8 cellular contexts compared by ENCODE assay signal in genomic region chr22:24259459-24259858, GRCh38. TPM values are rescaled to one million over a fixed set of nuclear protein-coding genes. Genes with fewer than 3 reads are reported as not detected.
DNase-seq lines count a peak whose midpoint lies in the region; TF ChIP-seq lines count a peak whose summit lies in the region.
"Not testable (repeated sequence)": the region's sequence is repeated elsewhere in the genome, so short reads cannot be mapped to it uniquely, and the experiment has no call there.

No MANE protein-coding gene starts in this region.

- not testable (repeated sequence) for H3K9me3 ChIP-seq in uterus

- H3K4me1 ChIP-seq in uterus = not testable (repeated sequence)

- H3K27me3 ChIP-seq in uterus = not testable (repeated sequence)

- intact Hi-C loops in uterus (cut with DNase I; ENCODE audit: low total_unique reads) = not testable (repeated sequence)

- H3K36me3 ChIP-seq in uterus = not testable (repeated sequence)

- DNase-seq in NCI-H1694 treated with DMSO at 0.1 percent for 48 hours (lab: John Stamatoyannopoulos, UW) (peak; percentile 29), SK-N-DZ (ENCODE audit: low spot score) (peak; percentile 70), activated T-cell treated with anti-CD3 and anti-CD28 coated beads for 4 hours (peak; percentile 44), ecto neural progenitor cell (ENCODE audit: low spot score) (peak; percentile 78), left kidney (ENCODE audit: low read depth, low spot score) (peak; percentile 80), uterus (peak; percentile 78)
- peak; percentile 60 for DNase-seq in stimulated activated CD4-positive, alpha-beta T cell treated with anti-CD3 and anti-CD28 coated beads, Interleukin-12 subunit alpha, Interleukin-12 subunit beta, amount 100 ng/mL, for 4 hours

- TF ChIP-seq CTCF in GM12873 (IDR thresholded peaks at IDR 0.05; ENCODE audit: insufficient read depth, low read depth, low read length, missing control alignments) = peak; percentile 39
- TF ChIP-seq CTCF in uterus (IDR thresholded peaks at IDR 0.05) = peak in 2 of 4 experiments; percentile 52 to 67

- not testable (repeated sequence) for H3K4me3 ChIP-seq in uterus

- not testable (repeated sequence) for TF ChIP-seq POLR2A in uterus (IDR thresholded peaks at IDR 0.05)

- H3K27ac ChIP-seq in uterus = peak overlapping the region in 1 of 2 donors; percentile 55

RNA-seq across cellular contexts. Expression of gene SPECC1L, which starts 11.2 kb away (rescaled TPM):
- polyA plus RNA-seq in SK-N-DZ (2014; cell fraction: cytosol; rRNA removed) = 27.1 and 32.5 TPM in 2 replicates
- 30.9 and 33.0 TPM in 2 replicates for polyA plus RNA-seq in SK-N-DZ (2014; cell fraction: nucleus; rRNA removed)
- 100 to 1,000 TPM in 1 of 4 donors, 10 to 100 TPM in 3; 18.2 to 114 (median 55.3) TPM for total RNA-seq in uterus

RNA-seq across cellular contexts. Expression of gene GGT5, which starts 14.6 kb away (rescaled TPM):
- polyA plus RNA-seq in SK-N-DZ (2014; cell fraction: cytosol; rRNA removed) = 0.38 TPM in 1 of 2 replicates, not detected in the other
- 0.25 TPM in 1 of 2 replicates, not detected in the other for polyA plus RNA-seq in SK-N-DZ (2014; cell fraction: nucleus; rRNA removed)
- total RNA-seq in uterus = 10 to 100 TPM in 3 of 4 donors, 1 to 10 TPM in 1; 4.1 to 95.9 (median 54.9) TPM

Comparison
In these comparisons a context has a peak if more than half of its experiments do, and no peak if none do; other contexts are left out.
1. DNase-seq: peak in every context shown above with its lines; median percentile 80 in left kidney; 78 in ecto neural progenitor cell; 78 in uterus; 70 in SK-N-DZ; 60 in stimulated activated CD4-positive, alpha-beta T cell treated with anti-CD3 and anti-CD28 coated beads, Interleukin-12 subunit alpha, Interleukin-12 subunit beta, amount 100 ng/mL, for 4 hours; 44 in activated T-cell treated with anti-CD3 and anti-CD28 coated beads for 4 hours; 29 in NCI-H1694 treated with DMSO at 0.1 percent for 48 hours.